Comparison of ENCODE assay signal across 21 cellular contexts in the genomic region with DNA sequence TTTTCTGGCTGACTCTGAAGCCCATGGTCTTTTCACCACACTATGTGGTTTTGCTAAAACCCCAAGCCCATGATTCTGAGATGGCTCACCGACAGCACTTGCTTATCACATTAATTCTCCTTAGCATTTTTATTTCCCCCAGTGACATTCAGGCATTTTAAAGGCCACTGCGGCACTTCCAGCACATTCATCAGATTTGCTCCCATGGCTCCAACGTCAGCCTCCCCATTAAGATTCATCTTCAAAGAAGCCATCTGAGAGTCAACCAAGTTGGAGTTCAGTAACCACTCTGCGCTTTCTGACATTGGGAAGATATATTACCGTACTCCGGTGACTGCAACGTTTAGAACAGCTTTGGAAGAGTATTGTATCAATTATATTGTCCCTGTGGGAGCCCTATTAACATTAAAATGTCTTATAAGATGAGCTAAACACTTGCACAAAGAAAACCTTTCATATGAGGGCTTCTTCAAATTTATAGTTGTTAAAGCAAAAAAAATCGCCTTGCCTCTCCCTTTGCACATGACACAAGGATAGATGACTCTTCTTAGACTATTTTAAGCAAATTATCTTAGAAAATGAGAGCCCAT.
"Had no signal": no experiment of that assay in that cellular context is flagged by ENCODE, and none has a peak within 500 bp of the region (broad histone marks: within the 10 kb centered on the region; RNA-seq: fewer than 3 reads in every experiment).

No MANE protein-coding gene starts in this region.

- H3K27ac Mint-ChIP-seq: activated CD4-positive, alpha-beta memory T cell treated with anti-CD3 and anti-CD28 coated beads, Interleukin-2, amount 10 ng/mL, durations not matched to agents 7 days and 5 days; activated naive CD8-positive, alpha-beta T cell treated with anti-CD3 and anti-CD28 coated beads for 36 hours; activated T-helper 17 cell treated with anti-CD3 and anti-CD28 coated beads, Interleukin-2, amount 50 U/mL, for 72 hours; T-helper 2 cell treated with Interferon-gamma antibody and Interleukin-4, amounts not matched to agents 5 μg/mL and 100 μg/mL, for 36 hours; WTC11 had no signal

- H3K27ac ChIP-seq: coronary artery, foreskin keratinocyte, left ventricle myocardium inferior, neutrophil, parathyroid adenoma, tibial artery had no signal

- H3K36me3 ChIP-seq: left ventricle myocardium inferior, neutrophil, tibial artery had no signal

- H3K4me1 ChIP-seq: foreskin keratinocyte, left ventricle myocardium inferior, parathyroid adenoma, tibial artery had no signal

- H3K36me3 Mint-ChIP-seq: activated naive CD8-positive, alpha-beta T cell treated with anti-CD3 and anti-CD28 coated beads for 36 hours; WTC11 had no signal

- DNase-seq: activated CD4-positive, alpha-beta memory T cell treated with anti-CD3 and anti-CD28 coated beads, Interleukin-2, amount 10 ng/mL, durations not matched to agents 7 days and 5 days; activated CD4-positive, alpha-beta T cell treated with anti-CD3 and anti-CD28 coated beads for 4 hours; activated naive CD4-positive, alpha-beta T cell; activated naive CD8-positive, alpha-beta T cell treated with anti-CD3 and anti-CD28 coated beads for 36 hours; activated T-cell treated with anti-CD3 and anti-CD28 coated beads, Interleukin-2, amount 50 U/mL, for 1 hour; amygdala; foreskin keratinocyte; kidney; left ventricle myocardium inferior; mammary epithelial cell; naive B cell; SK-N-SH; stimulated activated CD8-positive, alpha-beta memory T cell treated with anti-CD3 and anti-CD28 coated beads, Interleukin-4, amount 100 ng/mL, for 48 hours; stimulated activated naive CD4-positive, alpha-beta T cell; tibial artery had no signal

- H3K9me3 ChIP-seq: left ventricle myocardium inferior, neutrophil, SK-N-SH, tibial artery had no signal

- H3K4me1 Mint-ChIP-seq: activated CD4-positive, alpha-beta memory T cell treated with anti-CD3 and anti-CD28 coated beads, Interleukin-2, amount 10 ng/mL, durations not matched to agents 7 days and 5 days; activated naive CD8-positive, alpha-beta T cell treated with anti-CD3 and anti-CD28 coated beads for 36 hours; activated T-helper 17 cell treated with anti-CD3 and anti-CD28 coated beads, Interleukin-2, amount 50 U/mL, for 72 hours had no signal

- H3K4me3 Mint-ChIP-seq: activated CD4-positive, alpha-beta memory T cell treated with anti-CD3 and anti-CD28 coated beads, Interleukin-2, amount 10 ng/mL, durations not matched to agents 7 days and 5 days; activated naive CD8-positive, alpha-beta T cell treated with anti-CD3 and anti-CD28 coated beads for 36 hours; activated T-helper 17 cell treated with anti-CD3 and anti-CD28 coated beads, Interleukin-2, amount 50 U/mL, for 72 hours; naive B cell; T-helper 2 cell treated with Interferon-gamma antibody and Interleukin-4, amounts not matched to agents 5 μg/mL and 100 μg/mL, for 36 hours; WTC11 had no signal

- H3K27me3 ChIP-seq: foreskin keratinocyte, neutrophil, tibial artery had no signal

- H2AFZ ChIP-seq: parathyroid adenoma had no signal

- H3K4me3 ChIP-seq: coronary artery, left ventricle myocardium inferior, tibial artery had no signal

- H3K4me2 ChIP-seq: SK-N-SH had no signal

- H3K79me2 ChIP-seq: parathyroid adenoma had no signal

- H3K9ac ChIP-seq: parathyroid adenoma, SK-N-SH had no signal

- ATAC-seq: activated T-helper 17 cell treated with anti-CD3 and anti-CD28 coated beads, Interleukin-2, amount 50 U/mL, for 72 hours; foreskin keratinocyte; WTC11 had no signal

- H3K27me3 Mint-ChIP-seq: activated CD4-positive, alpha-beta memory T cell treated with anti-CD3 and anti-CD28 coated beads, Interleukin-2, amount 10 ng/mL, durations not matched to agents 7 days and 5 days; activated naive CD8-positive, alpha-beta T cell treated with anti-CD3 and anti-CD28 coated beads for 36 hours had no signal
